9 cellular contexts compared by ENCODE assay signal in the genomic region with DNA sequence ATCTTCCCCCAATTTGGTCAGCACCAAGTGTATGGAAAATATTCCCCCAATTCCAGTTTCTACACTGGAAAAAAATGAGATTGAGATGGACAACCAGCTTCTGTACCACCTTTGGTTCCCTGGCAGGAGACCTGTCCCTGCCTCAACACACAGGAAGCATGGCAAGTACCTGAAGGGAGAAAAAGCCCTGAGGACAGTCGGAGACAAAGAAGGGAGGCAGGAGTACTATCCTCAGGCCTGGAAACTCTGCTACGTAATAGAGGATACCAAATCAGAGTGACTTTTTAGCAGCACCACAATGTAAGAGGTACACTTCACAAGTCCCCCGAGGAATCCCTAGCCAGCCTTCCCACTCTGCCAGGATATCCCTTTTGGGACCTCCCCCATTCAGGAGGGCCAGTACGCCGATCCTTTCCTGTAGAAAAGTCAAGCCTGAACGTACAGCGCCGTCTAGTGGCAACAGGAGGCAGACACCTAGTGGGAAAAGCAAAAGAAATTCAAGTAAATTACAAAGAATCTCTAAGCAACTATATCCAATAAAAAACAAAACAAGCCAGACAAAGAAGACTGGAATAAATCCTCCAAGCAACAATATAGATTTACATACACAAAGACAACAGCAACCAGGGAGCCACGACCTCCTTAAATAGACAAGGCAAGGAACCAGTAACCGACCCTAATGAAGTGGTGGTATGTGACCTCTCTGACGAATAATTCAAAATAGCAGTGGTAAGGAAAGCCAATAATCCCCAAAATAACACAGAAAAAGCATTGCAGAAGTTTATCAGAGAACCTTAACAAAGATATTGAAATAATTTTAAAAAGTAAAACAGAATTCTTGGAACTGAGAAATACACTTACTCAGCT.
DNase-seq lines count a peak whose midpoint lies in the region; ATAC-seq, FAIRE-seq and TF ChIP-seq lines count a peak whose summit lies in the region.
"Had no signal": no experiment of that assay in that cellular context is flagged by ENCODE, and none has a peak within 500 bp of the region (broad histone marks: within the 10 kb centered on the region; RNA-seq: fewer than 3 reads in every experiment).

No MANE protein-coding gene starts in this region.

- FAIRE-seq in D721Med (lab: Jason Lieb, UNC) = no peak
- no peak for FAIRE-seq in GM12891 (lab: Jason Lieb, UNC)

- H3K27me3 ChIP-seq in adrenal gland = no peaks in the 10 kb centered on the region
- peaks cover 0 to 3% (median 0%) of the 10 kb centered on the region in 4 donors for H3K27me3 ChIP-seq in liver (ENCODE audit: control insufficient read depth in 4 of 4, insufficient read depth in 4 of 4, low read length in 3 of 4)

- H3K9me3 ChIP-seq in adrenal gland (replicated peaks in 1 of 3) (no peaks in the 10 kb centered on the region), liver (ENCODE audit: control insufficient read depth in 4 of 4, low read length in 3 of 4) (no peaks in the 10 kb centered on the region)

- no peak for DNase-seq in D721Med (ENCODE audit: insufficient read length, low spot score)
- DNase-seq in Jurkat, Clone E6-1 (ENCODE audit: low read depth, low spot score) = peak; percentile 20
- peak in 3 of 7 donors; percentile 8 to 34 (median 11) for DNase-seq in adrenal gland
- DNase-seq in NCI-H510A (lab: John Stamatoyannopoulos, UW) = no peak
- no peak for DNase-seq in GM12891 (ENCODE audit: insufficient read length, low spot score)
- DNase-seq: naive B cell had no signal

- peak; percentile 59 to 76 for TF ChIP-seq RAD21 in liver (IDR thresholded peaks at IDR 0.05)

- no peak overlapping the region for H3K27ac ChIP-seq in adrenal gland
- no peak overlapping the region for H3K27ac ChIP-seq in liver (ENCODE audit: low read depth in 1 of 2, low read length in 2 of 2)

- H3K9ac ChIP-seq in liver (ENCODE audit: low read depth in 1 of 2, low read length in 2 of 2) = no peak overlapping the region

- ATAC-seq in GM19438 (IDR thresholded peaks at IDR 0.05; ENCODE audit: low read depth, unreplicated experiment) = peak; percentile 81
- ATAC-seq in HG03469 (IDR thresholded peaks at IDR 0.05; ENCODE audit: unreplicated experiment) = no peak

- 40 to 44% (median 42%) methylated on average over 11 of the region's 11 CpGs for WGBS in adrenal gland, 4 donors
- 38% methylated on average over 11 of the region's 11 CpGs for WGBS in liver

- H3K36me3 ChIP-seq in adrenal gland (replicated peaks in 1 of 2) (no peaks in the 10 kb centered on the region), liver (ENCODE audit: control insufficient read depth in 4 of 4, insufficient read depth in 3 of 4, low read depth in 1 of 4, low read length in 3 of 4) (no peaks in the 10 kb centered on the region)

- intact Hi-C loops in adrenal gland (cut with DNase I) = no loop called here

- TF ChIP-seq POLR2A in adrenal gland (IDR thresholded peaks at IDR 0.05) (no peak), GM12891 (IDR thresholded peaks at IDR 0.05; ENCODE audit: low read depth, low read length) (no peak)

- no peak overlapping the region for H3K4me3 ChIP-seq in Jurkat, Clone E6-1 (ENCODE audit: low read length)
- H3K4me3 ChIP-seq in adrenal gland (no peak overlapping the region), liver (ENCODE audit: low read depth in 1 of 3, low read length in 3 of 3) (no peak overlapping the region)

- H3K4me1 ChIP-seq in adrenal gland (replicated peaks in 1 of 2) (no peaks in the 10 kb centered on the region), liver (ENCODE audit: control insufficient read depth in 4 of 4, insufficient read depth in 4 of 4, low read length in 3 of 4) (no peaks in the 10 kb centered on the region)

- TF ChIP-seq CTCF in D721Med (IDR thresholded peaks at IDR 0.05; ENCODE audit: insufficient read depth, missing control alignments) (peak; percentile 37), adrenal gland (IDR thresholded peaks at IDR 0.05) (peak; percentile 9 to 49 (median 34)), liver (IDR thresholded peaks at IDR 0.05; ENCODE audit: low read depth, low read length, missing input control) (peak; percentile 32)

TF ChIP-seq in liver, 16 proteins besides CTCF, POLR2A, EP300 and RAD21 (continues in another document):
- TF ChIP-seq TAF1 (conservative IDR thresholded peaks at IDR 0.05) (no peak), NR2F2 (IDR thresholded peaks at IDR 0.05) (no peak), EGR1 (IDR thresholded peaks at IDR 0.05; ENCODE audit: low read depth in 2 of 2) (no peak), SP1 (IDR thresholded peaks at IDR 0.05) (no peak)
- TF ChIP-seq, protein P1, sequence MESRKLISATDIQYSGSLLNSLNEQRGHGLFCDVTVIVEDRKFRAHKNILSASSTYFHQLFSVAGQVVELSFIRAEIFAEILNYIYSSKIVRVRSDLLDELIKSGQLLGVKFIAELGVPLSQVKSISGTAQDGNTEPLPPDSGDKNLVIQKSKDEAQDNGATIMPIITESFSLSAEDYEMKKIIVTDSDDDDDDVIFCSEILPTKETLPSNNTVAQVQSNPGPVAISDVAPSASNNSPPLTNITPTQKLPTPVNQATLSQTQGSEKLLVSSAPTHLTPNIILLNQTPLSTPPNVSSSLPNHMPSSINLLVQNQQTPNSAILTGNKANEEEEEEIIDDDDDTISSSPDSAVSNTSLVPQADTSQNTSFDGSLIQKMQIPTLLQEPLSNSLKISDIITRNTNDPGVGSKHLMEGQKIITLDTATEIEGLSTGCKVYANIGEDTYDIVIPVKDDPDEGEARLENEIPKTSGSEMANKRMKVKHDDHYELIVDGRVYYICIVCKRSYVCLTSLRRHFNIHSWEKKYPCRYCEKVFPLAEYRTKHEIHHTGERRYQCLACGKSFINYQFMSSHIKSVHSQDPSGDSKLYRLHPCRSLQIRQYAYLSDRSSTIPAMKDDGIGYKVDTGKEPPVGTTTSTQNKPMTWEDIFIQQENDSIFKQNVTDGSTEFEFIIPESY (IDR thresholded peaks at IDR 0.05) = no peak

TF ChIP-seq in GM12891, 5 proteins besides CTCF, POLR2A, EP300 and RAD21:
- TF ChIP-seq PAX5 (IDR thresholded peaks at IDR 0.05; ENCODE audit: insufficient read depth, low read length, severe bottlenecking) = no peak
- no peak for TF ChIP-seq POU2F2 (IDR thresholded peaks at IDR 0.05; ENCODE audit: low read depth, low read length)
- TF ChIP-seq TAF1 (IDR thresholded peaks at IDR 0.05; ENCODE audit: low read depth, low read length) = no peak
- TF ChIP-seq SPI1 (IDR thresholded peaks at IDR 0.05; ENCODE audit: low read depth, low read length) = no peak
- no peak for TF ChIP-seq POLR2AphosphoS5 (IDR thresholded peaks at IDR 0.05; ENCODE audit: low read depth, low read length)
